Comparison of ENCODE assay signal across 17 cellular contexts in genomic region chr1:172137703-172138102, GRCh38.
"Had no signal": no experiment of that assay in that cellular context is flagged by ENCODE, and none has a peak within 500 bp of the region (broad histone marks: within the 10 kb centered on the region; RNA-seq: fewer than 3 reads in every experiment).

No MANE protein-coding gene starts in this region.

- DNase-seq: activated CD4-positive, alpha-beta T cell treated with anti-CD3 and anti-CD28 coated beads, Interleukin-2, amount 50 U/mL, for 1 hour; activated CD8-positive, alpha-beta memory T cell treated with anti-CD3 and anti-CD28 coated beads, Interleukin-2, amount 10 ng/mL, durations not matched to agents 7 days and 5 days; activated gamma-delta T cell; activated T-cell treated with anti-CD3 and anti-CD28 coated beads, Interleukin-2, amount 50 U/mL, for 24 hours; dorsolateral prefrontal cortex; esophagus squamous epithelium; heart right ventricle; left ventricle myocardium superior; mesendoderm; retina; upper lobe of left lung had no signal

- ATAC-seq: activated CD8-positive, alpha-beta memory T cell treated with anti-CD3 and anti-CD28 coated beads, Interleukin-2, amount 10 ng/mL, durations not matched to agents 7 days and 5 days; stimulated activated memory B cell treated with anti-CD40 and anti-IgM and Interleukin-4, amounts not matched to agents 10 μg/mL and 1 μg/mL and 100 μg/mL, for 72 hours had no signal

- H3K27ac ChIP-seq: neural progenitor cell, parathyroid adenoma had no signal

- H3K4me1 ChIP-seq: breast epithelium, parathyroid adenoma had no signal

- H3K27me3 Mint-ChIP-seq: activated CD8-positive, alpha-beta memory T cell treated with anti-CD3 and anti-CD28 coated beads, Interleukin-2, amount 10 ng/mL, durations not matched to agents 7 days and 5 days; activated naive CD8-positive, alpha-beta T cell; activated T-cell treated with anti-CD3 and anti-CD28 coated beads, Interleukin-2, amount 50 U/mL, for 24 hours; stimulated activated memory B cell treated with anti-CD40 and anti-IgM and Interleukin-4, amounts not matched to agents 10 μg/mL and 1 μg/mL and 100 μg/mL, for 72 hours had no signal

- H3K4me3 ChIP-seq: breast epithelium, dorsolateral prefrontal cortex, esophagus squamous epithelium, heart right ventricle, neural progenitor cell, skin epidermis, upper lobe of left lung had no signal

- H3K4me3 Mint-ChIP-seq: activated CD8-positive, alpha-beta memory T cell treated with anti-CD3 and anti-CD28 coated beads, Interleukin-2, amount 10 ng/mL, durations not matched to agents 7 days and 5 days; activated naive CD8-positive, alpha-beta T cell; activated T-cell treated with anti-CD3 and anti-CD28 coated beads, Interleukin-2, amount 50 U/mL, for 24 hours; neural progenitor cell; stimulated activated memory B cell treated with anti-CD40 and anti-IgM and Interleukin-4, amounts not matched to agents 10 μg/mL and 1 μg/mL and 100 μg/mL, for 72 hours had no signal

- H3K36me3 ChIP-seq: breast epithelium, esophagus squamous epithelium, neural progenitor cell, upper lobe of left lung had no signal

- H3K27me3 ChIP-seq: breast epithelium, dorsolateral prefrontal cortex, esophagus squamous epithelium, heart right ventricle, neural progenitor cell, upper lobe of left lung had no signal

- H3K36me3 Mint-ChIP-seq: neural progenitor cell; stimulated activated memory B cell treated with anti-CD40 and anti-IgM and Interleukin-4, amounts not matched to agents 10 μg/mL and 1 μg/mL and 100 μg/mL, for 72 hours had no signal

- H3K9me3 ChIP-seq: breast epithelium, esophagus squamous epithelium, heart right ventricle, upper lobe of left lung had no signal

- H3K9me3 Mint-ChIP-seq: activated T-cell treated with anti-CD3 and anti-CD28 coated beads, Interleukin-2, amount 50 U/mL, for 24 hours; neural progenitor cell had no signal
